ENCODE assay signal across 9 cellular contexts in the genomic region with DNA sequence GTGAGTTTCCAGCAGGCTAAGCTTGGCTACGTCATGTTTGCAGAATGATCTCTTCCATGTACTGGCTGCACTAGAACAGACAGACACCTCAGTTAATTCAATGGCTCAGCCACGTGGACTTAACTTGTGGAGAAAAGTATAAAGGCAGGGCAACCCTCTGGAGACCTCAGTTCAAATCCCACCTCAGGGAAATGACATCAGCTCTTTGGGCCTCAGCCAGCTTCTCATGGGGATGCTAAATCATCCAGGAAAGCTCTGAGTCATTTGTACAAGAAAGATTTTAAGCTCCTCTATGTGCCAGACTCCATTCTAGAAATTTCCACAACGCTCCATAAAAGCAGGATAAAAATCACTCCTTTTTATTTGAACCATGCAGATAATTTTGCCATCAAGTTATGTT.
DNase-seq lines count a peak whose midpoint lies in the region; ATAC-seq and TF ChIP-seq lines count a peak whose summit lies in the region.
"Had no signal": no experiment of that assay in that cellular context is flagged by ENCODE, and none has a peak within 500 bp of the region (broad histone marks: within the 10 kb centered on the region; RNA-seq: fewer than 3 reads in every experiment).

No MANE protein-coding gene starts in this region.

- peaks cover 22% of the 10 kb centered on the region for H3K4me1 Mint-ChIP-seq in WTC11

- no peak for ATAC-seq in GM21737 (IDR thresholded peaks at IDR 0.05; ENCODE audit: unreplicated experiment)
- ATAC-seq in WTC11 = no peak
- ATAC-seq in left lobe of liver = no peak

- DNase-seq in GM04504 (ENCODE audit: low read depth) = peak; percentile 23
- peak; percentile 50 for DNase-seq in NCI-H446 treated with DMSO at 0.1 percent for 48 hours (lab: John Stamatoyannopoulos, UW)
- DNase-seq in dermis microvascular lymphatic vessel endothelial cell (ENCODE audit: low read depth in 2 of 2) = peak; percentile 34 to 97
- peak; percentile 72 for DNase-seq in renal cortical epithelial cell (ENCODE audit: low read depth)
- DNase-seq in WTC11 (ENCODE audit: low spot score) = no peak
- DNase-seq in left lobe of liver (ENCODE audit: low spot score) = no peak
- DNase-seq: NCI-H2029 treated with DMSO at 0.1 percent for 48 hours had no signal

- POLR2A ChIA-PET in WTC11 (lab: Charles Lee) = no interaction called here

- no peaks in the 10 kb centered on the region for H3K27me3 Mint-ChIP-seq in WTC11 (ENCODE audit: low read depth)

- no peaks in the 10 kb centered on the region for H3K9me3 Mint-ChIP-seq in WTC11
- H3K9me3 Mint-ChIP-seq: activated T-helper 1 cell treated with anti-CD3 and anti-CD28 coated beads, Interleukin-12 subunit alpha, Interleukin-12 subunit beta, Interleukin-2, Interleukin-4 antibody, amounts not matched to agents 30 ng/mL and 10 ng/mL and 1 ng/mL, durations not matched to agents 14 hours and 24 hours and 36 hours had no signal

- H3K36me3 Mint-ChIP-seq in WTC11 = no peaks in the 10 kb centered on the region

- H3K27ac Mint-ChIP-seq in WTC11 = no peak overlapping the region
- H3K27ac Mint-ChIP-seq: activated T-helper 1 cell treated with anti-CD3 and anti-CD28 coated beads, Interleukin-12 subunit alpha, Interleukin-12 subunit beta, Interleukin-2, Interleukin-4 antibody, amounts not matched to agents 30 ng/mL and 10 ng/mL and 1 ng/mL, durations not matched to agents 14 hours and 24 hours and 36 hours had no signal

- CTCF ChIA-PET in WTC11 (lab: Charles Lee) = no interaction called here

- H3K4me3 Mint-ChIP-seq in WTC11 = no peak overlapping the region
- H3K4me3 Mint-ChIP-seq: activated T-helper 1 cell treated with anti-CD3 and anti-CD28 coated beads, Interleukin-12 subunit alpha, Interleukin-12 subunit beta, Interleukin-2, Interleukin-4 antibody, amounts not matched to agents 30 ng/mL and 10 ng/mL and 1 ng/mL, durations not matched to agents 14 hours and 24 hours and 36 hours had no signal

- TF ChIP-seq CTCF in WTC11 (IDR thresholded peaks at IDR 0.05) = no peak

TF ChIP-seq in WTC11, 78 proteins besides CTCF, POLR2A, EP300 and RAD21:
- TF ChIP-seq ELF4 (CRISPR knock-in tag; IDR thresholded peaks at IDR 0.05; ENCODE audit: low read depth) (no peak), TCF7 (CRISPR knock-in tag; IDR thresholded peaks at IDR 0.05; ENCODE audit: low read depth) (no peak), ZNF219 (CRISPR knock-in tag; IDR thresholded peaks at IDR 0.05; ENCODE audit: borderline replicate concordance) (no peak), ZNF671 (CRISPR knock-in tag; IDR thresholded peaks at IDR 0.05) (no peak), KAT7 (CRISPR knock-in tag; IDR thresholded peaks at IDR 0.05; ENCODE audit: borderline replicate concordance) (no peak), ZNF396 (CRISPR knock-in tag; IDR thresholded peaks at IDR 0.05; ENCODE audit: borderline replicate concordance) (no peak), FOXJ3 (CRISPR knock-in tag; IDR thresholded peaks at IDR 0.05; ENCODE audit: borderline replicate concordance) (no peak), ZNF263 (CRISPR knock-in tag; IDR thresholded peaks at IDR 0.05; ENCODE audit: low read depth) (no peak), NR2C2 (CRISPR knock-in tag; IDR thresholded peaks at IDR 0.05) (no peak), GTF2I (CRISPR knock-in tag; conservative IDR thresholded peaks at IDR 0.05) (no peak), CBFB (CRISPR knock-in tag; IDR thresholded peaks at IDR 0.05; ENCODE audit: low read depth) (no peak), FOXP4 (CRISPR knock-in tag; IDR thresholded peaks at IDR 0.05) (no peak)
- TF ChIP-seq, protein P1, sequence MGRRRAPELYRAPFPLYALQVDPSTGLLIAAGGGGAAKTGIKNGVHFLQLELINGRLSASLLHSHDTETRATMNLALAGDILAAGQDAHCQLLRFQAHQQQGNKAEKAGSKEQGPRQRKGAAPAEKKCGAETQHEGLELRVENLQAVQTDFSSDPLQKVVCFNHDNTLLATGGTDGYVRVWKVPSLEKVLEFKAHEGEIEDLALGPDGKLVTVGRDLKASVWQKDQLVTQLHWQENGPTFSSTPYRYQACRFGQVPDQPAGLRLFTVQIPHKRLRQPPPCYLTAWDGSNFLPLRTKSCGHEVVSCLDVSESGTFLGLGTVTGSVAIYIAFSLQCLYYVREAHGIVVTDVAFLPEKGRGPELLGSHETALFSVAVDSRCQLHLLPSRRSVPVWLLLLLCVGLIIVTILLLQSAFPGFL (CRISPR knock-in tag; IDR thresholded peaks at IDR 0.05; ENCODE audit: borderline replicate concordance) = no peak
- TF ChIP-seq, protein P2, sequence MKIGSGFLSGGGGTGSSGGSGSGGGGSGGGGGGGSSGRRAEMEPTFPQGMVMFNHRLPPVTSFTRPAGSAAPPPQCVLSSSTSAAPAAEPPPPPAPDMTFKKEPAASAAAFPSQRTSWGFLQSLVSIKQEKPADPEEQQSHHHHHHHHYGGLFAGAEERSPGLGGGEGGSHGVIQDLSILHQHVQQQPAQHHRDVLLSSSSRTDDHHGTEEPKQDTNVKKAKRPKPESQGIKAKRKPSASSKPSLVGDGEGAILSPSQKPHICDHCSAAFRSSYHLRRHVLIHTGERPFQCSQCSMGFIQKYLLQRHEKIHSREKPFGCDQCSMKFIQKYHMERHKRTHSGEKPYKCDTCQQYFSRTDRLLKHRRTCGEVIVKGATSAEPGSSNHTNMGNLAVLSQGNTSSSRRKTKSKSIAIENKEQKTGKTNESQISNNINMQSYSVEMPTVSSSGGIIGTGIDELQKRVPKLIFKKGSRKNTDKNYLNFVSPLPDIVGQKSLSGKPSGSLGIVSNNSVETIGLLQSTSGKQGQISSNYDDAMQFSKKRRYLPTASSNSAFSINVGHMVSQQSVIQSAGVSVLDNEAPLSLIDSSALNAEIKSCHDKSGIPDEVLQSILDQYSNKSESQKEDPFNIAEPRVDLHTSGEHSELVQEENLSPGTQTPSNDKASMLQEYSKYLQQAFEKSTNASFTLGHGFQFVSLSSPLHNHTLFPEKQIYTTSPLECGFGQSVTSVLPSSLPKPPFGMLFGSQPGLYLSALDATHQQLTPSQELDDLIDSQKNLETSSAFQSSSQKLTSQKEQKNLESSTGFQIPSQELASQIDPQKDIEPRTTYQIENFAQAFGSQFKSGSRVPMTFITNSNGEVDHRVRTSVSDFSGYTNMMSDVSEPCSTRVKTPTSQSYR (CRISPR knock-in tag; IDR thresholded peaks at IDR 0.05) = no peak
- TF ChIP-seq, protein P3, sequence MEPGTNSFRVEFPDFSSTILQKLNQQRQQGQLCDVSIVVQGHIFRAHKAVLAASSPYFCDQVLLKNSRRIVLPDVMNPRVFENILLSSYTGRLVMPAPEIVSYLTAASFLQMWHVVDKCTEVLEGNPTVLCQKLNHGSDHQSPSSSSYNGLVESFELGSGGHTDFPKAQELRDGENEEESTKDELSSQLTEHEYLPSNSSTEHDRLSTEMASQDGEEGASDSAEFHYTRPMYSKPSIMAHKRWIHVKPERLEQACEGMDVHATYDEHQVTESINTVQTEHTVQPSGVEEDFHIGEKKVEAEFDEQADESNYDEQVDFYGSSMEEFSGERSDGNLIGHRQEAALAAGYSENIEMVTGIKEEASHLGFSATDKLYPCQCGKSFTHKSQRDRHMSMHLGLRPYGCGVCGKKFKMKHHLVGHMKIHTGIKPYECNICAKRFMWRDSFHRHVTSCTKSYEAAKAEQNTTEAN (CRISPR knock-in tag; IDR thresholded peaks at IDR 0.05) = no peak
- TF ChIP-seq, protein P4, sequence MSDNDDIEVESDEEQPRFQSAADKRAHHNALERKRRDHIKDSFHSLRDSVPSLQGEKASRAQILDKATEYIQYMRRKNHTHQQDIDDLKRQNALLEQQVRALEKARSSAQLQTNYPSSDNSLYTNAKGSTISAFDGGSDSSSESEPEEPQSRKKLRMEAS (CRISPR knock-in tag; IDR thresholded peaks at IDR 0.05) = no peak

Comparison
In these comparisons a context has a peak if more than half of its experiments do, and no peak if none do; other contexts are left out.
1. DNase-seq: peak in GM04504 (single experiment), NCI-H446 treated with DMSO at 0.1 percent for 48 hours (single experiment), dermis microvascular lymphatic vessel endothelial cell (2 of 2) and renal cortical epithelial cell (single experiment); none in WTC11 (single experiment) and left lobe of liver (single experiment).